20 cellular contexts compared by ENCODE assay signal in the genomic region with DNA sequence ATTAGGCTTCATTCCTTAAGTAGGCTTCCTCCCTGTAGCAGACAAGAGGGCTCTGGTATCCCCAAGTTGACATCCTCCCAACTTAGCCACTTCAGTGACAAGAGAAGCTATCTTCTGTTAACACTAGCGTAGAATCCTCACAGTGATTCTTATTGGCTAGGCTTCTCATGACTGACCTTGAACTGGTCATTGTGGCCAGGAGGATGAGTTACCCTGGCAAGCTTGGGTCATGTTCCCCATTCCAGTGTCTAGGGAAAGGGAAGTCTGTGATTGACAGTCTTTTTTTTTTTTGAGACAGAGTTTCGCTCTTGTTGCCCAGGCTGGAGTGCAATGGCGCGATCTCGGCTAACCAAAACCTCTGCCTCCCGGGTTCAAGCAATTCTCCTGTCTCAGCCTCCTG.
"Had no signal": no experiment of that assay in that cellular context is flagged by ENCODE, and none has a peak within 500 bp of the region (broad histone marks: within the 10 kb centered on the region; RNA-seq: fewer than 3 reads in every experiment).

No MANE protein-coding gene starts in this region.

- H3K4me3 ChIP-seq: colonic mucosa, dorsolateral prefrontal cortex, gastroesophageal sphincter, right atrium auricular region, sigmoid colon, stomach, thoracic aorta had no signal

- H3K4me1 ChIP-seq: colonic mucosa had no signal

- H3K27ac ChIP-seq: colonic mucosa, dorsolateral prefrontal cortex, gastroesophageal sphincter, right atrium auricular region, sigmoid colon, stomach, thoracic aorta had no signal

- H3K27me3 ChIP-seq: colonic mucosa, dorsolateral prefrontal cortex, gastroesophageal sphincter, right atrium auricular region, sigmoid colon, stomach had no signal

- FAIRE-seq: small intestine, urothelium cell line had no signal

- H3K9me3 ChIP-seq: colonic mucosa, gastroesophageal sphincter, right atrium auricular region, sigmoid colon, stomach, thoracic aorta had no signal

- H3K4me3 Mint-ChIP-seq: immature natural killer cell, memory B cell, mesothelial cell of epicardium, natural killer cell, neural crest cell had no signal

- ATAC-seq: esophagus mucosa, gastroesophageal sphincter, natural killer cell had no signal

- H3K36me3 Mint-ChIP-seq: natural killer cell had no signal

- DNase-seq: colonic mucosa; dorsolateral prefrontal cortex; effector CD8-positive, alpha-beta T cell; immature natural killer cell; natural killer cell; posterior cingulate gyrus; sigmoid colon; small intestine; stimulated activated CD4-positive, alpha-beta T cell treated with anti-CD3 and anti-CD28 coated beads, Interleukin-12 subunit alpha, Interleukin-12 subunit beta, amount 100 ng/mL, for 4 hours; stimulated activated naive CD4-positive, alpha-beta T cell; stomach; substantia nigra had no signal

- H3K27ac Mint-ChIP-seq: immature natural killer cell, memory B cell, mesothelial cell of epicardium, natural killer cell had no signal

- H3K36me3 ChIP-seq: colonic mucosa had no signal

- H3K9me3 Mint-ChIP-seq: immature natural killer cell, memory B cell, natural killer cell had no signal

- H3K27me3 Mint-ChIP-seq: memory B cell had no signal
